In genomic region chr18:27546991-27547390, GRCh38 we compare ENCODE assay signal across 16 cellular contexts.
"Had no signal": no experiment of that assay in that cellular context is flagged by ENCODE, and none has a peak within 500 bp of the region (broad histone marks: within the 10 kb centered on the region; RNA-seq: fewer than 3 reads in every experiment).

No MANE protein-coding gene starts in this region.

- H3K4me1 ChIP-seq: ascending aorta, transverse colon had no signal

- H3K4me1 Mint-ChIP-seq: activated B cell treated with CpG ODN at 0.5 μM for 24 hours; activated CD4-positive, alpha-beta T cell treated with anti-CD3 and anti-CD28 coated beads, Interleukin-2, amount 10 ng/mL, durations not matched to agents 24 days and 14 days; activated naive CD8-positive, alpha-beta T cell treated with anti-CD3 and anti-CD28 coated beads, Interleukin-2, amount 50 U/mL, for 24 hours had no signal

- H3K36me3 ChIP-seq: ascending aorta, cardiac muscle cell, transverse colon had no signal

- FAIRE-seq: colon, frontal cortex, kidney had no signal

- H3K9me3 Mint-ChIP-seq: activated B cell treated with CpG ODN at 0.5 μM for 24 hours; activated CD4-positive, alpha-beta T cell treated with anti-CD3 and anti-CD28 coated beads, Interleukin-2, amount 10 ng/mL, durations not matched to agents 24 days and 14 days had no signal

- H3K27ac Mint-ChIP-seq: activated B cell treated with CpG ODN at 0.5 μM for 24 hours; activated CD4-positive, alpha-beta T cell treated with anti-CD3 and anti-CD28 coated beads, Interleukin-2, amount 10 ng/mL, durations not matched to agents 24 days and 14 days; activated naive CD8-positive, alpha-beta T cell treated with anti-CD3 and anti-CD28 coated beads, Interleukin-2, amount 50 U/mL, for 24 hours; activated T-helper 1 cell treated with anti-CD3 and anti-CD28 coated beads, Interleukin-12 subunit alpha, Interleukin-12 subunit beta, Interleukin-2, Interleukin-4 antibody, amounts not matched to agents 30 ng/mL and 10 ng/mL and 1 ng/mL, durations not matched to agents 14 hours and 24 hours and 36 hours had no signal

- H3K27me3 ChIP-seq: ascending aorta, transverse colon had no signal

- DNase-seq: activated B cell treated with CpG ODN at 0.5 μM for 24 hours; activated CD4-positive, alpha-beta T cell treated with anti-CD3 and anti-CD28 coated beads, Interleukin-2, amount 10 ng/mL, durations not matched to agents 24 days and 14 days; activated naive CD4-positive, alpha-beta T cell treated with Interleukin-2 at 50 U/mL for 16 hours; activated naive CD8-positive, alpha-beta T cell treated with anti-CD3 and anti-CD28 coated beads, Interleukin-2, amount 50 U/mL, for 24 hours; kidney; left ventricle myocardium superior; stimulated activated CD4-positive, alpha-beta T cell treated with anti-CD3 and anti-CD28 coated beads, Interleukin-12 subunit alpha, Interleukin-12 subunit beta, amount 100 ng/mL, for 4 hours; stimulated activated naive CD4-positive, alpha-beta T cell; substantia nigra; transverse colon had no signal

- H3K4me3 Mint-ChIP-seq: activated B cell treated with CpG ODN at 0.5 μM for 24 hours; activated CD4-positive, alpha-beta T cell treated with anti-CD3 and anti-CD28 coated beads, Interleukin-2, amount 10 ng/mL, durations not matched to agents 24 days and 14 days; activated naive CD8-positive, alpha-beta T cell treated with anti-CD3 and anti-CD28 coated beads, Interleukin-2, amount 50 U/mL, for 24 hours; activated T-helper 1 cell treated with anti-CD3 and anti-CD28 coated beads, Interleukin-12 subunit alpha, Interleukin-12 subunit beta, Interleukin-2, Interleukin-4 antibody, amounts not matched to agents 30 ng/mL and 10 ng/mL and 1 ng/mL, durations not matched to agents 14 hours and 24 hours and 36 hours; neural crest cell had no signal

- H3K27me3 Mint-ChIP-seq: activated B cell treated with CpG ODN at 0.5 μM for 24 hours; activated CD4-positive, alpha-beta T cell treated with anti-CD3 and anti-CD28 coated beads, Interleukin-2, amount 10 ng/mL, durations not matched to agents 24 days and 14 days; activated naive CD8-positive, alpha-beta T cell treated with anti-CD3 and anti-CD28 coated beads, Interleukin-2, amount 50 U/mL, for 24 hours had no signal

- H3K4me3 ChIP-seq: ascending aorta, cardiac muscle cell, transverse colon had no signal

- H3K27ac ChIP-seq: ascending aorta, cardiac muscle cell, transverse colon had no signal

- ATAC-seq: activated naive CD8-positive, alpha-beta T cell treated with anti-CD3 and anti-CD28 coated beads, Interleukin-2, amount 50 U/mL, for 24 hours; left ventricle myocardium superior had no signal
